ENCODE assay signal across 8 cellular contexts in genomic region chr14:31428011-31428410, GRCh38. TPM values are rescaled to one million over a fixed set of nuclear protein-coding genes. Genes with fewer than 3 reads are reported as not detected.
"Had no signal": no experiment of that assay in that cellular context is flagged by ENCODE, and none has a peak within 500 bp of the region (broad histone marks: within the 10 kb centered on the region; RNA-seq: fewer than 3 reads in every experiment).

No MANE protein-coding gene starts in this region.

- FAIRE-seq: H1, H54 had no signal

- H3K27ac ChIP-seq: KMS-11 had no signal

- DNase-seq: H9, HCEC 1CT, KBM-7 had no signal

- H3K4me3 ChIP-seq: GM23338 had no signal

- ATAC-seq: GM23338 had no signal

- H3K4me2 ChIP-seq: GM23338, KMS-11 had no signal

RNA-seq across cellular contexts. Expression of gene GPR33, which starts 59.8 kb away (rescaled TPM):
- polyA plus RNA-seq: GM23338, H1, IgD-negative memory B cell had no signal
